9 cellular contexts compared by ENCODE assay signal in genomic region chr5:83472213-83472507, GRCh38. TPM values are rescaled to one million over a fixed set of nuclear protein-coding genes. Genes with fewer than 3 reads are reported as not detected.
DNase-seq lines count a peak whose midpoint lies in the region; ATAC-seq, FAIRE-seq and TF ChIP-seq lines count a peak whose summit lies in the region.
"Had no signal": no experiment of that assay in that cellular context is flagged by ENCODE, and none has a peak within 500 bp of the region (broad histone marks: within the 10 kb centered on the region; RNA-seq: fewer than 3 reads in every experiment).

No MANE protein-coding gene starts in this region.

- peaks cover 0 to 29% of the 10 kb centered on the region in 2 donors for H3K4me1 ChIP-seq in adrenal gland (replicated peaks in 1 of 2)

- H3K36me3 Mint-ChIP-seq in activated T-cell treated with anti-CD3 and anti-CD28 coated beads, Interleukin-2, amount 50 U/mL, for 24 hours (ENCODE audit: low read depth) = no peaks in the 10 kb centered on the region
- no peaks in the 10 kb centered on the region for H3K36me3 Mint-ChIP-seq in type B pancreatic cell

- H3K27me3 ChIP-seq in adrenal gland = peaks cover 29% of the 10 kb centered on the region

- peak overlapping the region in 3 of 5 donors; percentile 8 to 77 (median 75) for H3K27ac ChIP-seq in adrenal gland

- H3K4me3 ChIP-seq in adrenal gland = peak overlapping the region in 2 of 4 donors; percentile 2 to 56
- peak overlapping the region; percentile 24 for H3K4me3 ChIP-seq in lower leg skin (ENCODE audit: low read depth, poor library complexity, severe bottlenecking)

- no peak for TF ChIP-seq POLR2A in adrenal gland (IDR thresholded peaks at IDR 0.05)
- TF ChIP-seq POLR2A in lower leg skin (IDR thresholded peaks at IDR 0.05) = no peak

- no peak overlapping the region for H3K27ac Mint-ChIP-seq in activated T-cell treated with anti-CD3 and anti-CD28 coated beads, Interleukin-2, amount 50 U/mL, for 24 hours
- H3K27ac Mint-ChIP-seq in type B pancreatic cell = peak overlapping the region; percentile 87

- ATAC-seq in HG02970 (IDR thresholded peaks at IDR 0.05; ENCODE audit: low FRiP score, unreplicated experiment) = no peak

- TF ChIP-seq CTCF in adrenal gland (IDR thresholded peaks at IDR 0.05) = no peak
- no peak for TF ChIP-seq CTCF in lower leg skin (IDR thresholded peaks at IDR 0.05)
- TF ChIP-seq CTCF in type B pancreatic cell (conservative IDR thresholded peaks at IDR 0.05) = no peak

- H3K9me3 Mint-ChIP-seq in activated T-cell treated with anti-CD3 and anti-CD28 coated beads, Interleukin-2, amount 50 U/mL, for 24 hours = no peaks in the 10 kb centered on the region
- no peaks in the 10 kb centered on the region for H3K9me3 Mint-ChIP-seq in type B pancreatic cell

- FAIRE-seq in GM19239 (lab: Jason Lieb, UNC) = no peak

- intact Hi-C loops in adrenal gland (cut with DNase I) (no loop called here), lower leg skin (cut with DNase I; ENCODE audit: low total_unique reads) (no loop called here)

- peaks cover 92% of the 10 kb centered on the region for H3K27me3 Mint-ChIP-seq in activated T-cell treated with anti-CD3 and anti-CD28 coated beads, Interleukin-2, amount 50 U/mL, for 24 hours
- H3K27me3 Mint-ChIP-seq in type B pancreatic cell = peaks cover 42% of the 10 kb centered on the region

- peak overlapping the region; percentile 81 for H3K4me3 Mint-ChIP-seq in activated T-cell treated with anti-CD3 and anti-CD28 coated beads, Interleukin-2, amount 50 U/mL, for 24 hours
- peak overlapping the region; percentile 99 for H3K4me3 Mint-ChIP-seq in type B pancreatic cell

- H3K4me1 Mint-ChIP-seq in activated T-cell treated with anti-CD3 and anti-CD28 coated beads, Interleukin-2, amount 50 U/mL, for 24 hours (ENCODE audit: low read depth) = peaks cover 37% of the 10 kb centered on the region
- H3K4me1 Mint-ChIP-seq in type B pancreatic cell (ENCODE audit: unreplicated experiment) = peaks cover 31% of the 10 kb centered on the region

- no peaks in the 10 kb centered on the region for H3K36me3 ChIP-seq in adrenal gland (replicated peaks in 1 of 2)

- H3K9me3 ChIP-seq in adrenal gland (replicated peaks in 1 of 3) = peaks cover 0 to 1% (median 0%) of the 10 kb centered on the region in 3 donors

- WGBS in adrenal gland, 4 donors = 1 to 5% (median 2%) methylated on average over 5 of the region's 5 CpGs
- WGBS in lower leg skin, 2 donors = 2% methylated on average over 5 of the region's 5 CpGs

- no peak for DNase-seq in activated T-cell treated with anti-CD3 and anti-CD28 coated beads, Interleukin-2, amount 50 U/mL, for 24 hours
- DNase-seq in activated T-cell treated with anti-CD3 and anti-CD28 coated beads, Interleukin-2, amount 50 U/mL, for 48 hours = no peak
- DNase-seq in adrenal gland = no peak
- no peak for DNase-seq in lower leg skin (ENCODE audit: low spot score in 2 of 2)
- no peak for DNase-seq in type B pancreatic cell (ENCODE audit: extremely low spot score, unreplicated experiment)
- no peak for DNase-seq in GM19239 (ENCODE audit: insufficient read length, low spot score)
- DNase-seq in NCI-H128 (lab: John Stamatoyannopoulos, UW; ENCODE audit: unreplicated experiment) = no peak
- DNase-seq: DMS79 had no signal

RNA-seq across cellular contexts. Expression of gene VCAN, which starts 0.6 kb away (rescaled TPM):
- total RNA-seq in adrenal gland (100 to 1,000 TPM in 7 of 8 donors, 10 to 100 TPM in 1; 36.4 to 171 (median 151) TPM), lower leg skin (10 to 100 TPM; 21.2 to 44.1 (median 36.5) TPM), type B pancreatic cell (ENCODE audit: low replicate concordance) (106 and 341 TPM in 2 replicates)
- 10 to 100 TPM; 10.0 to 38.5 (median 31.9) TPM for polyA plus RNA-seq in adrenal gland
